ENCODE assay signal across 15 cellular contexts in genomic region chr18:7307586-7307985, GRCh38.
A peak's percentile ranks its signal among the peaks of the same experiment; 100 is the strongest.
DNase-seq lines count a peak whose midpoint lies in the region; ATAC-seq lines count a peak whose summit lies in the region.
"Had no signal": no experiment of that assay in that cellular context is flagged by ENCODE, and none has a peak within 500 bp of the region (broad histone marks: within the 10 kb centered on the region; RNA-seq: fewer than 3 reads in every experiment).

No MANE protein-coding gene starts in this region.

- H3K9ac ChIP-seq in trophoblast cell (ENCODE audit: low read length) = no peak overlapping the region

- no peak overlapping the region for H3K4me2 ChIP-seq in trophoblast cell (ENCODE audit: low read length)

- peaks cover 3% of the 10 kb centered on the region for H3K79me1 ChIP-seq in trophoblast cell (ENCODE audit: low read length)

- no peak overlapping the region for H3K4me3 Mint-ChIP-seq in activated naive CD8-positive, alpha-beta T cell treated with anti-CD3 and anti-CD28 coated beads for 36 hours
- H3K4me3 Mint-ChIP-seq: CD14-positive monocyte; CD8-positive, alpha-beta T cell; HFFc6 had no signal

- no peak overlapping the region for H2BK5ac ChIP-seq in trophoblast cell (ENCODE audit: low read depth, low read length, poor library complexity)

- no peak overlapping the region for H3K4me3 ChIP-seq in trophoblast cell (ENCODE audit: low read depth, low read length)

- H3K4ac ChIP-seq in trophoblast cell (ENCODE audit: low read depth, low read length) = no peak overlapping the region

- no peak overlapping the region for H2BK12ac ChIP-seq in trophoblast cell (ENCODE audit: low read length)

- no peak overlapping the region for H4K91ac ChIP-seq in trophoblast cell (ENCODE audit: low read depth, low read length)

- H2BK120ac ChIP-seq in trophoblast cell (ENCODE audit: insufficient read depth, low read length, poor library complexity) = no peak overlapping the region

- H3K36me3 ChIP-seq in trophoblast cell (ENCODE audit: control insufficient read depth in 1 of 2, insufficient read depth in 2 of 2, low read length in 2 of 2) = no peaks in the 10 kb centered on the region

- H3K4me1 ChIP-seq in trophoblast cell (ENCODE audit: control insufficient read depth in 1 of 2, insufficient read depth in 2 of 2, low read length in 2 of 2) = peaks cover 2% of the 10 kb centered on the region in 2 experiments

- peak overlapping the region; percentile 51 for H3K18ac ChIP-seq in trophoblast cell (ENCODE audit: low read length)

- no peaks in the 10 kb centered on the region for H3K4me1 Mint-ChIP-seq in activated naive CD8-positive, alpha-beta T cell treated with anti-CD3 and anti-CD28 coated beads for 36 hours
- H3K4me1 Mint-ChIP-seq: CD14-positive monocyte had no signal

- H4K12ac ChIP-seq in trophoblast cell (ENCODE audit: low read depth, low read length) = no peak overlapping the region

- H2AFZ ChIP-seq in trophoblast cell (ENCODE audit: insufficient read depth, low read length, poor library complexity) = no peak overlapping the region

- H3K27me3 ChIP-seq in trophoblast cell (ENCODE audit: insufficient read depth, low read length) = no peaks in the 10 kb centered on the region

- H4K8ac ChIP-seq in trophoblast cell (ENCODE audit: low read depth, low read length) = no peak overlapping the region

- H2AK5ac ChIP-seq in trophoblast cell (ENCODE audit: low read length) = no peak overlapping the region

- no peaks in the 10 kb centered on the region for H3K27me3 Mint-ChIP-seq in activated naive CD8-positive, alpha-beta T cell treated with anti-CD3 and anti-CD28 coated beads for 36 hours

- no peak overlapping the region for H3K27ac ChIP-seq in trophoblast cell (ENCODE audit: low read depth, low read length)
- H3K27ac ChIP-seq: 22Rv1 had no signal

- intact Hi-C loops in Right ventricle myocardium inferior (cut with DNase I) (no loop called here), cardiac septum (cut with DNase I) (no loop called here)

- no peaks in the 10 kb centered on the region for H3K79me2 ChIP-seq in trophoblast cell (ENCODE audit: control insufficient read depth, insufficient read depth, low read length, poor library complexity)

- H3K27ac Mint-ChIP-seq in activated naive CD8-positive, alpha-beta T cell treated with anti-CD3 and anti-CD28 coated beads for 36 hours = no peak overlapping the region
- H3K27ac Mint-ChIP-seq: CD14-positive monocyte; CD8-positive, alpha-beta T cell; HFFc6 had no signal

- H3K23ac ChIP-seq in trophoblast cell (ENCODE audit: low read length) = no peak overlapping the region

- WGBS in trophoblast cell (ENCODE audit: extremely low coverage, insufficient coverage, insufficient read length) = no CpG with 5 or more reads among the region's 9 CpGs

- H3K9me3 Mint-ChIP-seq in activated naive CD8-positive, alpha-beta T cell treated with anti-CD3 and anti-CD28 coated beads for 36 hours = peaks cover 4% of the 10 kb centered on the region

- no peaks in the 10 kb centered on the region for H3K9me3 ChIP-seq in trophoblast cell (ENCODE audit: insufficient read depth, low read depth, low read length)

- no peaks in the 10 kb centered on the region for H3K36me3 Mint-ChIP-seq in activated naive CD8-positive, alpha-beta T cell treated with anti-CD3 and anti-CD28 coated beads for 36 hours
- H3K36me3 Mint-ChIP-seq: CD14-positive monocyte; CD8-positive, alpha-beta T cell had no signal

- ATAC-seq in Right ventricle myocardium inferior = peak; percentile 34
- ATAC-seq in GM18502 (IDR thresholded peaks at IDR 0.05; ENCODE audit: poor library complexity, unreplicated experiment) = no peak
- ATAC-seq: CD8-positive, alpha-beta T cell had no signal

- H3K14ac ChIP-seq in trophoblast cell (ENCODE audit: low read length) = no peak overlapping the region

- no peak for DNase-seq in Right ventricle myocardium inferior (ENCODE audit: missing footprints)
- no peak for DNase-seq in cardiac septum (ENCODE audit: low spot score)
- peak; percentile 6 for DNase-seq in iPS-NIHi7 (ENCODE audit: extremely low spot score)
- DNase-seq in trophoblast cell = no peak
- no peak for DNase-seq in NCI-H1105 treated with DMSO at 0.1 percent for 48 hours (lab: John Stamatoyannopoulos, UW)
- DNase-seq in activated naive CD8-positive, alpha-beta T cell treated with anti-CD3 and anti-CD28 coated beads for 36 hours = no peak
- DNase-seq: CD8-positive, alpha-beta T cell; COR-L47; DND-41; GDM1; HCEC 1CT; HFFc6 had no signal
